ENCODE assay signal across 1 cellular context in genomic region chr4:113962719-113963274, GRCh38.
TF ChIP-seq lines count a peak whose summit lies in the region.

No MANE protein-coding gene starts in this region.

TF ChIP-seq in A549, 52 proteins besides CTCF, POLR2A, EP300 and RAD21 (continued from another document):
- TF ChIP-seq ATOH8 (CRISPR knock-in tag; IDR thresholded peaks at IDR 0.05; ENCODE audit: low read depth) (no peak), CBX2 (IDR thresholded peaks at IDR 0.05; ENCODE audit: borderline replicate concordance, low read depth) (no peak), PHF8 (IDR thresholded peaks at IDR 0.05; ENCODE audit: borderline replicate concordance, low read depth) (no peak), NR3C1 (IDR thresholded peaks at IDR 0.05) (no peak)
TF ChIP-seq in A549: peak in this region for 0.
